ENCODE assay signal across 9 cellular contexts in genomic region chr12:124543591-124544310, GRCh38. TPM values are rescaled to one million over a fixed set of nuclear protein-coding genes. Genes with fewer than 3 reads are reported as not detected.
DNase-seq lines count a peak whose midpoint lies in the region; ATAC-seq and TF ChIP-seq lines count a peak whose summit lies in the region.
"Had no signal": no experiment of that assay in that cellular context is flagged by ENCODE, and none has a peak within 500 bp of the region (broad histone marks: within the 10 kb centered on the region; RNA-seq: fewer than 3 reads in every experiment).

No MANE protein-coding gene starts in this region.

- peak overlapping the region; percentile 73 for H3K27ac ChIP-seq in RWPE1
- no peak overlapping the region for H3K27ac ChIP-seq in iPS-20b (ENCODE audit: low read length)
- H3K27ac ChIP-seq in substantia nigra (ENCODE audit: low read depth, low read length, poor library complexity, severe bottlenecking): peak overlapping the region; percentile 41
- H3K27ac ChIP-seq in foreskin keratinocyte: no peak overlapping the region

- TF ChIP-seq CTCF in RWPE1 (conservative IDR thresholded peaks at IDR 0.05; ENCODE audit: low read depth) (no peak), foreskin keratinocyte (conservative IDR thresholded peaks at IDR 0.05) (no peak)

- H3K27me3 Mint-ChIP-seq in activated T-helper 2 cell treated with anti-CD3 and anti-CD28 coated beads, Interferon-gamma antibody, Interleukin-2, Interleukin-4, amounts not matched to agents 10 μg/mL and 5 μg/mL and 100 μg/mL, durations not matched to agents 14 hours and 24 hours and 36 hours (ENCODE audit: low read depth): no peaks in the 10 kb centered on the region

- intact Hi-C loops in activated T-helper 2 cell treated with anti-CD3 and anti-CD28 coated beads, Interferon-gamma antibody, Interleukin-2, Interleukin-4, amounts not matched to agents 10 μg/mL and 5 μg/mL and 100 μg/mL, durations not matched to agents 14 hours and 24 hours and 36 hours (cut with micrococcal nuclease): no loop called here

- no peak overlapping the region for H3K4me3 Mint-ChIP-seq in activated T-helper 2 cell treated with anti-CD3 and anti-CD28 coated beads, Interferon-gamma antibody, Interleukin-2, Interleukin-4, amounts not matched to agents 10 μg/mL and 5 μg/mL and 100 μg/mL, durations not matched to agents 14 hours and 24 hours and 36 hours (ENCODE audit: low read depth)

- CTCF ChIA-PET in RWPE1 (lab: Yijun Ruan, JAX): interaction anchor here (0.6 to 0.7 kb wide), 2 partner anchors 9 to 124 kb away, joined by 4 to 5 read pairs; no protein-coding TSS in a partner anchor

- H3K36me3 Mint-ChIP-seq in activated T-helper 2 cell treated with anti-CD3 and anti-CD28 coated beads, Interferon-gamma antibody, Interleukin-2, Interleukin-4, amounts not matched to agents 10 μg/mL and 5 μg/mL and 100 μg/mL, durations not matched to agents 14 hours and 24 hours and 36 hours (ENCODE audit: low read depth): peaks cover 3% of the 10 kb centered on the region

- H3K4me1 Mint-ChIP-seq in activated T-helper 2 cell treated with anti-CD3 and anti-CD28 coated beads, Interferon-gamma antibody, Interleukin-2, Interleukin-4, amounts not matched to agents 10 μg/mL and 5 μg/mL and 100 μg/mL, durations not matched to agents 14 hours and 24 hours and 36 hours (ENCODE audit: low read depth): peaks cover 31% of the 10 kb centered on the region

- H3K9me3 Mint-ChIP-seq in activated T-helper 2 cell treated with anti-CD3 and anti-CD28 coated beads, Interferon-gamma antibody, Interleukin-2, Interleukin-4, amounts not matched to agents 10 μg/mL and 5 μg/mL and 100 μg/mL, durations not matched to agents 14 hours and 24 hours and 36 hours: no peaks in the 10 kb centered on the region

- H3K36me3 ChIP-seq in iPS-20b (ENCODE audit: insufficient read depth, low read depth, low read length): peaks cover 6% of the 10 kb centered on the region

- no peak overlapping the region for H3K27ac Mint-ChIP-seq in activated T-helper 2 cell treated with anti-CD3 and anti-CD28 coated beads, Interferon-gamma antibody, Interleukin-2, Interleukin-4, amounts not matched to agents 10 μg/mL and 5 μg/mL and 100 μg/mL, durations not matched to agents 14 hours and 24 hours and 36 hours

- peak; percentile 58 to 66 for DNase-seq in NCI-H2081 (lab: John Stamatoyannopoulos, UW)
- DNase-seq in NCI-H2081 treated with DMSO at 0.1 percent for 48 hours (lab: John Stamatoyannopoulos, UW): no peak
- DNase-seq in RWPE1 (ENCODE audit: low spot score): no peak
- peak in 2 of 49 donors; percentile 40 to 84 for DNase-seq in substantia nigra (lab: John Stamatoyannopoulos, UW)
- DNase-seq in foreskin keratinocyte: no peak
- DNase-seq in activated T-helper 2 cell treated with anti-CD3 and anti-CD28 coated beads, Interferon-gamma antibody, Interleukin-2, Interleukin-4, amounts not matched to agents 10 μg/mL and 5 μg/mL and 100 μg/mL, durations not matched to agents 14 hours and 24 hours and 36 hours (ENCODE audit: low spot score): no peak
- DNase-seq: stimulated activated CD4-positive, alpha-beta T cell treated with anti-CD3 and anti-CD28 coated beads, Interleukin-12 subunit alpha, Interleukin-12 subunit beta, amount 100 ng/mL, for 4 hours had no signal

- peaks cover 14% of the 10 kb centered on the region for H3K4me1 ChIP-seq in iPS-20b (ENCODE audit: insufficient read depth, low read length)
- H3K4me1 ChIP-seq in foreskin keratinocyte: peaks cover 3% of the 10 kb centered on the region

- H3K27me3 ChIP-seq in iPS-20b (ENCODE audit: insufficient read depth, low read length) (no peaks in the 10 kb centered on the region), foreskin keratinocyte (no peaks in the 10 kb centered on the region)

- POLR2A ChIA-PET in RWPE1 (lab: Yijun Ruan, JAX; ENCODE audit: low non-redundant PET): no interaction called here

- H3K9me3 ChIP-seq in iPS-20b (ENCODE audit: insufficient read depth, low read depth, low read length): no peaks in the 10 kb centered on the region

- peak overlapping the region; percentile 32; the same call in 1 of the 2 replicates for H3K9ac ChIP-seq in iPS-20b (ENCODE audit: low read depth, low read length)

- ATAC-seq in foreskin keratinocyte (no peak), GM21576 (IDR thresholded peaks at IDR 0.05; ENCODE audit: unreplicated experiment) (no peak)

- H3K4me3 ChIP-seq in iPS-20b (ENCODE audit: low read length): no peak overlapping the region

RNA-seq across cellular contexts. Expression of gene NCOR2, which starts 23.7 kb away (rescaled TPM):
- total RNA-seq in foreskin keratinocyte: 49.8 and 61.0 TPM in 2 replicates
- 32.1 and 38.1 TPM in 2 replicates for polyA plus RNA-seq in foreskin keratinocyte
- 109 and 119 TPM in 2 replicates for total RNA-seq in activated T-helper 2 cell treated with anti-CD3 and anti-CD28 coated beads, Interferon-gamma antibody, Interleukin-2, Interleukin-4, amounts not matched to agents 10 μg/mL and 5 μg/mL and 100 μg/mL, durations not matched to agents 14 hours and 24 hours and 36 hours

Comparison
In these comparisons a context has a peak if more than half of its experiments do, and no peak if none do; other contexts are left out.
1. DNase-seq: peak in NCI-H2081 (2 of 2); none in NCI-H2081 treated with DMSO at 0.1 percent for 48 hours (single experiment), RWPE1 (single experiment), foreskin keratinocyte (0 of 2) and activated T-helper 2 cell treated with anti-CD3 and anti-CD28 coated beads, Interferon-gamma antibody, Interleukin-2, Interleukin-4, amounts not matched to agents 10 μg/mL and 5 μg/mL and 100 μg/mL, durations not matched to agents 14 hours and 24 hours and 36 hours (single experiment).
2. H3K27ac ChIP-seq: peak in RWPE1 (single experiment) and substantia nigra (single experiment); none in iPS-20b (single experiment) and foreskin keratinocyte (single experiment).